Comparison of ENCODE assay signal across 8 cellular contexts in genomic region chr12:74021937-74022336, GRCh38.
DNase-seq lines count a peak whose midpoint lies in the region; ATAC-seq lines count a peak whose summit lies in the region.

No MANE protein-coding gene starts in this region.

- ATAC-seq in GM18502 (IDR thresholded peaks at IDR 0.05; ENCODE audit: poor library complexity, unreplicated experiment) (peak; percentile 91), HG02759 (IDR thresholded peaks at IDR 0.05; ENCODE audit: unreplicated experiment) (peak; percentile 100)
- peak; percentile 64 for ATAC-seq in activated T-helper 17 cell treated with anti-CD3 and anti-CD28 coated beads, Interleukin-2, amount 50 U/mL, for 72 hours (replicated peaks)
- peak; percentile 69 for ATAC-seq in stimulated activated memory B cell treated with anti-CD40 and anti-IgM and Interleukin-4, amounts not matched to agents 10 μg/mL and 1 μg/mL and 100 μg/mL, for 72 hours

- DNase-seq in CD1c-positive myeloid dendritic cell (ENCODE audit: extremely low spot score) (peak; percentile 9), NAMALWA (ENCODE audit: low spot score) (peak; percentile 41), hippocampal formation (lab: John Stamatoyannopoulos, UW) (peak; percentile 23 to 41), NK-92 (lab: John Stamatoyannopoulos, UW; ENCODE audit: unreplicated experiment) (no peak)

- no peak overlapping the region for H3K27ac Mint-ChIP-seq in activated T-helper 17 cell treated with anti-CD3 and anti-CD28 coated beads, Interleukin-2, amount 50 U/mL, for 72 hours
- H3K27ac Mint-ChIP-seq in stimulated activated memory B cell treated with anti-CD40 and anti-IgM and Interleukin-4, amounts not matched to agents 10 μg/mL and 1 μg/mL and 100 μg/mL, for 72 hours: no peak overlapping the region

- H3K4me3 Mint-ChIP-seq in activated T-helper 17 cell treated with anti-CD3 and anti-CD28 coated beads, Interleukin-2, amount 50 U/mL, for 72 hours: no peak overlapping the region
- H3K4me3 Mint-ChIP-seq in stimulated activated memory B cell treated with anti-CD40 and anti-IgM and Interleukin-4, amounts not matched to agents 10 μg/mL and 1 μg/mL and 100 μg/mL, for 72 hours: no peak overlapping the region

- H3K4me1 Mint-ChIP-seq in activated T-helper 17 cell treated with anti-CD3 and anti-CD28 coated beads, Interleukin-2, amount 50 U/mL, for 72 hours: no peaks in the 10 kb centered on the region
- no peaks in the 10 kb centered on the region for H3K4me1 Mint-ChIP-seq in stimulated activated memory B cell treated with anti-CD40 and anti-IgM and Interleukin-4, amounts not matched to agents 10 μg/mL and 1 μg/mL and 100 μg/mL, for 72 hours

- H3K36me3 Mint-ChIP-seq in activated T-helper 17 cell treated with anti-CD3 and anti-CD28 coated beads, Interleukin-2, amount 50 U/mL, for 72 hours (ENCODE audit: low read depth): no peaks in the 10 kb centered on the region
- no peaks in the 10 kb centered on the region for H3K36me3 Mint-ChIP-seq in stimulated activated memory B cell treated with anti-CD40 and anti-IgM and Interleukin-4, amounts not matched to agents 10 μg/mL and 1 μg/mL and 100 μg/mL, for 72 hours

- no peaks in the 10 kb centered on the region for H3K9me3 Mint-ChIP-seq in activated T-helper 17 cell treated with anti-CD3 and anti-CD28 coated beads, Interleukin-2, amount 50 U/mL, for 72 hours
- H3K9me3 Mint-ChIP-seq in stimulated activated memory B cell treated with anti-CD40 and anti-IgM and Interleukin-4, amounts not matched to agents 10 μg/mL and 1 μg/mL and 100 μg/mL, for 72 hours: no peaks in the 10 kb centered on the region

- H3K27me3 Mint-ChIP-seq in activated T-helper 17 cell treated with anti-CD3 and anti-CD28 coated beads, Interleukin-2, amount 50 U/mL, for 72 hours: no peaks in the 10 kb centered on the region
- no peaks in the 10 kb centered on the region for H3K27me3 Mint-ChIP-seq in stimulated activated memory B cell treated with anti-CD40 and anti-IgM and Interleukin-4, amounts not matched to agents 10 μg/mL and 1 μg/mL and 100 μg/mL, for 72 hours
